In the genomic region with DNA sequence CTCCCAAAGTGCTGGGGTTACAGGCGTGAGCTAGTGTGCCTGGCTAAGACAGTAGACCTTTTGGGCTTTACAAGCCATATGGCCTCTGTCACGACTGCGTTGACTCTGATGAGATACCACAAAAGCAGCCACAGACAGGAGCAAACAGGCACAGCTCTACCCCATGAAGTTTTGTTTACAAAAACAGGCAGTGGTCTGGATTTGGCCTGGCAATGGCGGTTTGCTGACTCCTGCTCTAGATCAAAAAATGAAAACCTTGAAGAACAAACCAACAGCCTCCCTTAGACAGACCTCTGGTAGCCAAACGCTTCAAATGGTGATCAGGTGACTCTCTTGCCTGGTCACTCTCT, we compare ENCODE assay signal across 13 cellular contexts. TPM values are rescaled to one million over a fixed set of nuclear protein-coding genes. Genes with fewer than 3 reads are reported as not detected.
DNase-seq lines count a peak whose midpoint lies in the region; ATAC-seq and TF ChIP-seq lines count a peak whose summit lies in the region.
"Had no signal": no experiment of that assay in that cellular context is flagged by ENCODE, and none has a peak within 500 bp of the region (broad histone marks: within the 10 kb centered on the region; RNA-seq: fewer than 3 reads in every experiment).

No MANE protein-coding gene starts in this region.

- peak overlapping the region in 3 of 4 donors; percentile 41 to 65 (median 44) for H3K27ac ChIP-seq in esophagus muscularis mucosa (replicated peaks in 1 of 4)
- peak overlapping the region in 7 of 8 donors; percentile 65 to 90 (median 83) for H3K27ac ChIP-seq in spleen
- no peak overlapping the region for H3K27ac ChIP-seq in A673 (ENCODE audit: low read depth, low read length, poor library complexity, severe bottlenecking)

- no TSS peak for BruUV-seq in A673 (replicated peaks; lab: Mats Ljungman, UMichigan)

- H3K4me1 ChIP-seq in esophagus muscularis mucosa = peaks cover 0 to 29% (median 16%) of the 10 kb centered on the region in 4 donors
- peaks cover 17 to 86% (median 52%) of the 10 kb centered on the region in 6 donors for H3K4me1 ChIP-seq in spleen
- H3K4me1 ChIP-seq in A673 (ENCODE audit: insufficient read depth, low read length, poor library complexity, severe bottlenecking) = no peaks in the 10 kb centered on the region

- 90% methylated on average over 5 of the region's 5 CpGs for WGBS in esophagus muscularis mucosa
- 68 to 83% (median 80%) methylated on average over 5 of the region's 5 CpGs for WGBS in spleen, 5 donors

- no peak for DNase-seq in esophagus muscularis mucosa (ENCODE audit: extremely low spot score)
- DNase-seq in spleen = no peak
- no peak for DNase-seq in NCI-H82 treated with DMSO at 0.1 percent for 48 hours (lab: John Stamatoyannopoulos, UW; ENCODE audit: unreplicated experiment)
- DNase-seq in A673 (ENCODE audit: low spot score) = no peak
- DNase-seq in GOT3 (lab: John Stamatoyannopoulos, UW) = no peak
- DNase-seq: activated CD4-positive, alpha-beta T cell treated with anti-CD3 and anti-CD28 coated beads for 1 hour; activated naive CD4-positive, alpha-beta T cell; cerebellar nuclear complex; erythroblast had no signal

- TF ChIP-seq POLR2A in esophagus muscularis mucosa (IDR thresholded peaks at IDR 0.05; ENCODE audit: low read depth) = no peak
- no peak for TF ChIP-seq POLR2A in spleen (IDR thresholded peaks at IDR 0.05)

- no peaks in the 10 kb centered on the region for H3K9me3 Mint-ChIP-seq in IgD-negative memory B cell
- H3K9me3 Mint-ChIP-seq: type B pancreatic cell had no signal

- H3K27me3 ChIP-seq in esophagus muscularis mucosa (no peaks in the 10 kb centered on the region), spleen (replicated peaks in 1 of 7) (no peaks in the 10 kb centered on the region), A673 (replicated peaks; ENCODE audit: insufficient read depth, low read depth, low read length, poor library complexity) (no peaks in the 10 kb centered on the region)

- intact Hi-C loops in esophagus muscularis mucosa (cut with DNase I) = no loop called here
- intact Hi-C loops in spleen (cut with DNase I; ENCODE audit: low total_unique reads) = no loop called here
- intact Hi-C loops in A673 (cut with micrococcal nuclease; ENCODE audit: unreplicated experiment) = no loop called here

- H3K4me3 Mint-ChIP-seq in IgD-negative memory B cell = peak overlapping the region; percentile 12 to 80 (median 72)
- H3K4me3 Mint-ChIP-seq: type B pancreatic cell had no signal

- POLR2A ChIA-PET in A673 (lab: Charles Lee; ENCODE audit: low non-redundant PET) = no interaction called here

- H3K36me3 ChIP-seq in esophagus muscularis mucosa = peaks cover 0 to 13% (median 9%) of the 10 kb centered on the region in 4 donors
- H3K36me3 ChIP-seq in spleen = peaks cover 0 to 89% (median 16%) of the 10 kb centered on the region in 6 donors
- no peaks in the 10 kb centered on the region for H3K36me3 ChIP-seq in A673 (ENCODE audit: insufficient read depth, low read length, poor library complexity, severe bottlenecking)

- peaks cover 11% of the 10 kb centered on the region for H3K36me3 Mint-ChIP-seq in IgD-negative memory B cell
- H3K36me3 Mint-ChIP-seq: type B pancreatic cell had no signal

- TF ChIP-seq EP300 in esophagus muscularis mucosa (IDR thresholded peaks at IDR 0.05) = no peak

- no peak for TF ChIP-seq CTCF in esophagus muscularis mucosa (IDR thresholded peaks at IDR 0.05)
- no peak for TF ChIP-seq CTCF in spleen (IDR thresholded peaks at IDR 0.05 in 8 of 11, conservative IDR thresholded peaks at IDR 0.05 in 3 of 11)
- no peak for TF ChIP-seq CTCF in A673 (conservative IDR thresholded peaks at IDR 0.05; ENCODE audit: low read depth, low read length)

- peak overlapping the region in 2 of 3 donors; percentile 55 to 91 for H3K27ac Mint-ChIP-seq in IgD-negative memory B cell
- H3K27ac Mint-ChIP-seq: type B pancreatic cell had no signal

- H3K4me1 Mint-ChIP-seq in IgD-negative memory B cell = peaks cover 12 to 16% (median 14%) of the 10 kb centered on the region in 3 donors

- CTCF ChIA-PET in A673 (lab: Charles Lee) = interaction anchor here (0.7 kb wide), 1 partner anchor 341 kb away, joined by 3 read pairs; no protein-coding TSS in a partner anchor

- H3K4me3 ChIP-seq in esophagus muscularis mucosa (no peak overlapping the region), spleen (no peak overlapping the region), A673 (ENCODE audit: low read depth, low read length, poor library complexity, severe bottlenecking) (no peak overlapping the region)

- H3K27me3 Mint-ChIP-seq in IgD-negative memory B cell = no peaks in the 10 kb centered on the region
- H3K27me3 Mint-ChIP-seq: type B pancreatic cell had no signal

- ATAC-seq in GM18867 (IDR thresholded peaks at IDR 0.05; ENCODE audit: unreplicated experiment) (peak; percentile 9), GM21619 (IDR thresholded peaks at IDR 0.05; ENCODE audit: unreplicated experiment) (no peak)

- H3K9me3 ChIP-seq in esophagus muscularis mucosa = no peaks in the 10 kb centered on the region
- H3K9me3 ChIP-seq in spleen = no peaks in the 10 kb centered on the region
- H3K9me3 ChIP-seq in A673 (ENCODE audit: low read depth, low read length, poor library complexity, severe bottlenecking) = no peaks in the 10 kb centered on the region

RNA-seq across cellular contexts. Expression of a gene that starts 20.7 kb away (rescaled TPM):
- polyA plus RNA-seq in IgD-negative memory B cell = 27.3 TPM
- 10 to 100 TPM in 3 of 4 donors, 1 to 10 TPM in 1; 7.1 to 20.0 (median 13.7) TPM for total RNA-seq in esophagus muscularis mucosa
- 10 to 100 TPM; 51.1 to 84.6 (median 67.3) TPM for total RNA-seq in spleen
- polyA plus RNA-seq in spleen = 10 to 100 TPM; 12.6 to 26.8 (median 14.9) TPM
- 0.06 and 1.2 TPM in 2 replicates for total RNA-seq in A673 (2021)

RNA-seq across cellular contexts. Expression of a gene that starts 37.6 kb away (rescaled TPM):
- 0.19 TPM for polyA plus RNA-seq in IgD-negative memory B cell
- 10 to 100 TPM in 3 of 4 donors, 1 to 10 TPM in 1; 6.2 to 19.8 (median 12.8) TPM for total RNA-seq in esophagus muscularis mucosa
- total RNA-seq in spleen = 100 to 1,000 TPM in 2 of 7 donors, 10 to 100 TPM in 5; 55.5 to 112 (median 66.5) TPM
- 10 to 100 TPM in 2 of 3 donors, 1 to 10 TPM in 1; 5.1 to 31.2 (median 13.6) TPM for polyA plus RNA-seq in spleen
- 0.24 TPM in 1 of 2 replicates, not detected in the other for total RNA-seq in A673 (2021)

RNA-seq across cellular contexts. Expression of a gene that starts 41.7 kb away (rescaled TPM):
- polyA plus RNA-seq in IgD-negative memory B cell = 2.6 TPM
- total RNA-seq in esophagus muscularis mucosa = 10 to 100 TPM; 15.8 to 41.5 (median 24.0) TPM
- 10 to 100 TPM; 15.8 to 43.9 (median 28.9) TPM for total RNA-seq in spleen
- 10 to 100 TPM; 14.7 to 25.6 (median 17.4) TPM for polyA plus RNA-seq in spleen
- 0.73 and 1.6 TPM in 2 replicates for total RNA-seq in A673 (2021)

RNA-seq across cellular contexts. Expression of a gene that starts 45.4 kb away (rescaled TPM):
- polyA plus RNA-seq in IgD-negative memory B cell = 32.1 TPM
- total RNA-seq in esophagus muscularis mucosa = 10 to 100 TPM; 36.5 to 54.9 (median 47.8) TPM
- 10 to 100 TPM; 47.3 to 88.0 (median 68.9) TPM for total RNA-seq in spleen
- polyA plus RNA-seq in spleen = 10 to 100 TPM; 17.0 to 29.6 (median 17.1) TPM
- 75.7 and 93.1 TPM in 2 replicates for total RNA-seq in A673 (2021)
